Comparison of ENCODE assay signal across 8 cellular contexts in genomic region chr1:246497331-246497915, GRCh38. TPM values are rescaled to one million over a fixed set of nuclear protein-coding genes. Genes with fewer than 3 reads are reported as not detected.
A peak's percentile ranks its signal among the peaks of the same experiment; 100 is the strongest.
DNase-seq lines count a peak whose midpoint lies in the region; ATAC-seq, FAIRE-seq and TF ChIP-seq lines count a peak whose summit lies in the region.

No MANE protein-coding gene starts in this region.

- FAIRE-seq in GM12891 (lab: Jason Lieb, UNC) (peak; percentile 26), islet of Langerhans (lab: Jason Lieb, UNC) (peak; percentile 80)

- ATAC-seq in HG03280 (IDR thresholded peaks at IDR 0.05; ENCODE audit: unreplicated experiment) (peak; percentile 75), GM18873 (IDR thresholded peaks at IDR 0.05; ENCODE audit: low FRiP score, unreplicated experiment) (no peak)

- H3K36me3 ChIP-seq in ascending aorta: no peaks in the 10 kb centered on the region
- H3K36me3 ChIP-seq in suprapubic skin: no peaks in the 10 kb centered on the region

- H3K4me3 ChIP-seq in ascending aorta (no peak overlapping the region), suprapubic skin (no peak overlapping the region)

- TF ChIP-seq POLR2A in GM12891 (IDR thresholded peaks at IDR 0.05; ENCODE audit: low read depth, low read length): no peak
- no peak for TF ChIP-seq POLR2A in suprapubic skin (IDR thresholded peaks at IDR 0.05)

- WGBS in suprapubic skin: 51% methylated on average over 2 of the region's 2 CpGs

- no peak for TF ChIP-seq EP300 in suprapubic skin (IDR thresholded peaks at IDR 0.05)

- intact Hi-C loops in ascending aorta (cut with DNase I): loop anchor here (2.0 kb wide), 1 partner anchor 201 kb away; no protein-coding TSS in a partner anchor

- DNase-seq in Ammon's horn (ENCODE audit: low spot score) (peak; percentile 79), GM12891 (ENCODE audit: insufficient read length, low spot score) (no peak), NCI-H460 (ENCODE audit: extremely low read depth, low read depth) (peak; percentile 77), ascending aorta (ENCODE audit: low spot score in 2 of 2) (no peak), suprapubic skin (ENCODE audit: low spot score in 2 of 2) (no peak)

- TF ChIP-seq CTCF in ascending aorta (IDR thresholded peaks at IDR 0.05): peak; percentile 54 to 69 (median 58)
- peak; percentile 48 to 72 for TF ChIP-seq CTCF in suprapubic skin (IDR thresholded peaks at IDR 0.05)

- H3K27ac ChIP-seq in ascending aorta (no peak overlapping the region), suprapubic skin (no peak overlapping the region)

- H3K4me1 ChIP-seq in ascending aorta (no peaks in the 10 kb centered on the region), suprapubic skin (no peaks in the 10 kb centered on the region)

- no peaks in the 10 kb centered on the region for H3K27me3 ChIP-seq in ascending aorta
- no peaks in the 10 kb centered on the region for H3K27me3 ChIP-seq in suprapubic skin

- H3K9me3 ChIP-seq in ascending aorta (no peaks in the 10 kb centered on the region), suprapubic skin (no peaks in the 10 kb centered on the region)

TF ChIP-seq in GM12891, 5 proteins besides CTCF, POLR2A, EP300 and RAD21:
- TF ChIP-seq PAX5 (IDR thresholded peaks at IDR 0.05; ENCODE audit: insufficient read depth, low read length, severe bottlenecking) (no peak), TAF1 (IDR thresholded peaks at IDR 0.05; ENCODE audit: low read depth, low read length) (no peak), SPI1 (IDR thresholded peaks at IDR 0.05; ENCODE audit: low read depth, low read length) (0 out of 2 replicates have a peak, but pooled peaks have one; percentile 21)
TF ChIP-seq in GM12891: peak in this region for 1.

RNA-seq across cellular contexts. Expression of gene SMYD3, which starts 9.7 kb away (rescaled TPM):
- polyA plus RNA-seq in GM12891 (2012; ENCODE audit: low read depth, missing spikeins): 21.6 TPM
- 334 and 348 TPM in 2 replicates for total RNA-seq in NCI-H460 (2014; rRNA removed; shearing (Covaris generic))
- 96.9 and 110 TPM in 2 replicates for polyA plus RNA-seq in NCI-H460 (2014; cell fraction: nucleus; rRNA removed)
- total RNA-seq in ascending aorta: 0.32 TPM
- 10 to 100 TPM; 14.5 to 33.6 (median 18.9) TPM for total RNA-seq in suprapubic skin

Comparison
In these comparisons a context has a peak if more than half of its experiments do, and no peak if none do; other contexts are left out.
1. DNase-seq: peak in Ammon's horn (single experiment) and NCI-H460 (single experiment); none in GM12891 (single experiment), ascending aorta (0 of 2) and suprapubic skin (0 of 2).
2. RNA of gene SMYD3, which starts 9.7 kb away (total RNA-seq): 334 to 348 TPM in NCI-H460 and 14.5 to 33.6 TPM in suprapubic skin; 0.32 TPM in ascending aorta (single experiment); every median in the first group is over 10 times any median in the second.